In the genomic region with DNA sequence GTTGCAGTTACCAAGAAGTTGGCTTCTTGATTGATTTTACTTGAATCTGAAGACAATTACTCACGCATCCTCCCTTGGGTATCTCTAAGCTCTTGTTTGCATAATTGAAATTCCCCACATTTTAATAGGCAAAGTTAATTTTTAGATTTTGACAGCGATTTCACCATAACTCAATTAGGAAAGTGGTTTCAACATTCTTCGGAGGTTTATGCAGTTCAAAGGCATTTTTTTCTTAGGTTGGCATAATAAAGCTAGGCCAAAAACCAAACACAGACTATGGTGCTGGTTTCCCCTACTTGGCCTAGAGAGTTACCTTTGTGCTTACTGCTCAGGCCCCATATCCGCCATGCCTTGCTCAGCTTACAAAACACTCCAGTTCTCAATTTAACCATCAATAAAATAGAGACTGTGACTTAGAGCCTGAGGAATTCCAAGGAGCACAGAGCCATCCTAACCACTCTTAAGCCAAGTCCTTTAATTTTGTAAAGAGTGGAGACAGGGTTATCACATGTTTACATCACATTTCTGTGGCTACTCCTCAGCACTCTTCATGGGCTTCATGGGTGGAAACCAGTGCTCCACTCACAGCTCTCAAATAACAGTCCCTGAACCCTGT, we compare ENCODE assay signal across 13 cellular contexts. TPM values are rescaled to one million over a fixed set of nuclear protein-coding genes. Genes with fewer than 3 reads are reported as not detected.
DNase-seq lines count a peak whose midpoint lies in the region; ATAC-seq and TF ChIP-seq lines count a peak whose summit lies in the region.
"Had no signal": no experiment of that assay in that cellular context is flagged by ENCODE, and none has a peak within 500 bp of the region (broad histone marks: within the 10 kb centered on the region; RNA-seq: fewer than 3 reads in every experiment).

No MANE protein-coding gene starts in this region.

- in situ Hi-C loops in astrocyte of the spinal cord (cut with HindIII; ENCODE audit: low sequenced_read_pairs): no loop called here

- no peak for TF ChIP-seq POLR2A in adrenal gland (IDR thresholded peaks at IDR 0.05)

- H3K27ac ChIP-seq in stomach smooth muscle (ENCODE audit: low read length) (peak overlapping the region; percentile 90), adrenal gland (peak overlapping the region in 2 of 5 donors; percentile 59 to 61)

- TF ChIP-seq CTCF in astrocyte of the spinal cord (IDR thresholded peaks at IDR 0.05; ENCODE audit: low read depth, low read length): no peak
- no peak for TF ChIP-seq CTCF in adrenal gland (IDR thresholded peaks at IDR 0.05)

- H3K9me3 ChIP-seq in stomach smooth muscle (ENCODE audit: control insufficient read depth in 2 of 2, low read length in 2 of 2): no peaks in the 10 kb centered on the region
- no peaks in the 10 kb centered on the region for H3K9me3 ChIP-seq in adrenal gland (replicated peaks in 1 of 3)
- H3K9me3 ChIP-seq: Caco-2 had no signal

- intact Hi-C loops in head of caudate nucleus (cut with DNase I) (no loop called here), adrenal gland (cut with DNase I) (no loop called here)

- H3K9ac ChIP-seq in stomach smooth muscle (ENCODE audit: low read length in 2 of 2): peak overlapping the region; percentile 2 to 56

- H3K4me3 ChIP-seq in astrocyte of the spinal cord (ENCODE audit: low read depth, low read length) (no peak overlapping the region), stomach smooth muscle (ENCODE audit: low read length in 2 of 2) (peak overlapping the region; percentile 8 to 24), adrenal gland (no peak overlapping the region)

- H3K36me3 ChIP-seq in stomach smooth muscle (ENCODE audit: control insufficient read depth in 2 of 2, insufficient read depth in 2 of 2, low read length in 2 of 2): no peaks in the 10 kb centered on the region
- H3K36me3 ChIP-seq in adrenal gland (replicated peaks in 1 of 2): no peaks in the 10 kb centered on the region

- peak; percentile 43 for DNase-seq in GM03348 (ENCODE audit: low spot score)
- DNase-seq in astrocyte of the spinal cord (ENCODE audit: low read depth, low spot score): peak; percentile 58
- DNase-seq in left lobe of liver (ENCODE audit: low spot score): no peak
- DNase-seq in HUDEP-2 (lab: John Stamatoyannopoulos, UW; ENCODE audit: unreplicated experiment in 76 of 76): no peak
- no peak for DNase-seq in head of caudate nucleus
- no peak for DNase-seq in adrenal gland
- DNase-seq: activated CD8-positive, alpha-beta T cell treated with anti-CD3 and anti-CD28 coated beads for 36 hours; Caco-2; midbrain; stimulated activated naive CD8-positive, alpha-beta T cell treated with anti-CD3 and anti-CD28 coated beads, Interleukin-15, amount 100 ng/mL, for 72 hours; SW 1271 had no signal

- WGBS in adrenal gland, 4 donors: 71 to 85% (median 77%) methylated on average over 4 of the region's 4 CpGs

- peaks cover 52% of the 10 kb centered on the region for H3K4me1 ChIP-seq in stomach smooth muscle (ENCODE audit: control insufficient read depth, insufficient read depth, low read length)
- peaks cover 0 to 7% of the 10 kb centered on the region in 2 donors for H3K4me1 ChIP-seq in adrenal gland (replicated peaks in 1 of 2)
- H3K4me1 ChIP-seq: Caco-2 had no signal

- peak; percentile 40 for ATAC-seq in left lobe of liver
- ATAC-seq in GM18861 (IDR thresholded peaks at IDR 0.05; ENCODE audit: unreplicated experiment): no peak
- ATAC-seq: activated CD8-positive, alpha-beta T cell treated with anti-CD3 and anti-CD28 coated beads for 36 hours; stimulated activated naive CD8-positive, alpha-beta T cell treated with anti-CD3 and anti-CD28 coated beads, Interleukin-15, amount 100 ng/mL, for 72 hours had no signal

- no peaks in the 10 kb centered on the region for H3K27me3 ChIP-seq in stomach smooth muscle (ENCODE audit: control insufficient read depth in 1 of 2, insufficient read depth in 2 of 2, low read length in 2 of 2)
- no peaks in the 10 kb centered on the region for H3K27me3 ChIP-seq in adrenal gland

RNA-seq across cellular contexts. Expression of a gene that starts 32.1 kb away (rescaled TPM):
- total RNA-seq in left lobe of liver (2.8 TPM), adrenal gland (10 to 100 TPM; 10.6 to 39.7 (median 23.3) TPM)
- 10 to 100 TPM in 2 of 3 donors, 1 to 10 TPM in 1; 7.5 to 31.9 (median 19.4) TPM for polyA plus RNA-seq in adrenal gland
- total RNA-seq: activated CD8-positive, alpha-beta T cell treated with anti-CD3 and anti-CD28 coated beads for 36 hours; Caco-2 had no signal

Comparison
In these comparisons a context has a peak if more than half of its experiments do, and no peak if none do; other contexts are left out.
1. DNase-seq: peak in GM03348 (single experiment) and astrocyte of the spinal cord (single experiment); none in left lobe of liver (single experiment), HUDEP-2 (0 of 76), head of caudate nucleus (0 of 42) and adrenal gland (0 of 7).
2. H3K4me3 ChIP-seq: peak in stomach smooth muscle (2 of 2); none in astrocyte of the spinal cord (single experiment) and adrenal gland (0 of 4).